In the genomic region with DNA sequence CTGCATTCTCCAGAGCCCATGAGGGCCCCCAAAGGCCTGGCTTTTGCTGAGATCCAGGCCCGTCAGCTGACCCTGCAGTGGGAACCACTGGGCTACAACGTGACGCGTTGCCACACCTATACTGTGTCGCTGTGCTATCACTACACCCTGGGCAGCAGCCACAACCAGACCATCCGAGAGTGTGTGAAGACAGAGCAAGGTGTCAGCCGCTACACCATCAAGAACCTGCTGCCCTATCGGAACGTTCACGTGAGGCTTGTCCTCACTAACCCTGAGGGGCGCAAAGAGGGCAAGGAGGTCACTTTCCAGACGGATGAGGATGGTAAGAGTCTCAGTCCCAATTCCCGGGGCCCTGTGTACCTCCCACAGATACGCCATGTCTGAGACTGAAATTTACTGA, we compare ENCODE assay signal across 17 cellular contexts. TPM values are rescaled to one million over a fixed set of nuclear protein-coding genes. Genes with fewer than 3 reads are reported as not detected.
DNase-seq lines count a peak whose midpoint lies in the region; ATAC-seq and TF ChIP-seq lines count a peak whose summit lies in the region.
"Had no signal": no experiment of that assay in that cellular context is flagged by ENCODE, and none has a peak within 500 bp of the region (broad histone marks: within the 10 kb centered on the region; RNA-seq: fewer than 3 reads in every experiment).

No MANE protein-coding gene starts in this region.

- H3K4me1 ChIP-seq in sigmoid colon = peaks cover 0 to 18% (median 10%) of the 10 kb centered on the region in 4 donors
- H3K4me1 ChIP-seq: BE2C had no signal

- no peaks in the 10 kb centered on the region for H3K9me3 ChIP-seq in sigmoid colon
- H3K9me3 ChIP-seq: BE2C, HAP-1 had no signal

- no peak for TF ChIP-seq POLR2A in sigmoid colon (IDR thresholded peaks at IDR 0.05)

- 92 to 94% methylated on average over 14 of the region's 14 CpGs for WGBS in sigmoid colon, 2 donors

- no peaks in the 10 kb centered on the region for H3K9me3 Mint-ChIP-seq in activated naive CD4-positive, alpha-beta T cell treated with anti-CD3 and anti-CD28 coated beads, Interleukin-2, amount 10 ng/mL, durations not matched to agents 7 days and 5 days
- no peaks in the 10 kb centered on the region for H3K9me3 Mint-ChIP-seq in activated naive CD4-positive, alpha-beta T cell treated with anti-CD3 and anti-CD28 coated beads for 36 hours
- peaks cover 3% of the 10 kb centered on the region for H3K9me3 Mint-ChIP-seq in chondrocyte (ENCODE audit: low read depth)
- H3K9me3 Mint-ChIP-seq: CD4-positive, CD25-positive, alpha-beta regulatory T cell; CD8-positive, alpha-beta memory T cell had no signal

- no peaks in the 10 kb centered on the region for H3K4me1 Mint-ChIP-seq in activated naive CD4-positive, alpha-beta T cell treated with anti-CD3 and anti-CD28 coated beads, Interleukin-2, amount 10 ng/mL, durations not matched to agents 7 days and 5 days
- no peaks in the 10 kb centered on the region for H3K4me1 Mint-ChIP-seq in activated naive CD4-positive, alpha-beta T cell treated with anti-CD3 and anti-CD28 coated beads for 36 hours (ENCODE audit: low read depth)
- H3K4me1 Mint-ChIP-seq in chondrocyte (ENCODE audit: low read depth) = peaks cover 20% of the 10 kb centered on the region
- H3K4me1 Mint-ChIP-seq: CD4-positive, CD25-positive, alpha-beta regulatory T cell; CD8-positive, alpha-beta memory T cell; IgD-negative memory B cell had no signal

- no peak for TF ChIP-seq EP300 in sigmoid colon (IDR thresholded peaks at IDR 0.05)

- H3K4me3 ChIP-seq in sigmoid colon = no peak overlapping the region
- H3K4me3 ChIP-seq: HAP-1 had no signal

- H3K27ac ChIP-seq in sigmoid colon = no peak overlapping the region

- TF ChIP-seq CTCF in chondrocyte (IDR thresholded peaks at IDR 0.05) = no peak
- no peak for TF ChIP-seq CTCF in sigmoid colon (IDR thresholded peaks at IDR 0.05)

- no peak overlapping the region for H3K4me3 Mint-ChIP-seq in activated naive CD4-positive, alpha-beta T cell treated with anti-CD3 and anti-CD28 coated beads, Interleukin-2, amount 10 ng/mL, durations not matched to agents 7 days and 5 days
- no peak overlapping the region for H3K4me3 Mint-ChIP-seq in activated naive CD4-positive, alpha-beta T cell treated with anti-CD3 and anti-CD28 coated beads for 36 hours
- no peak overlapping the region for H3K4me3 Mint-ChIP-seq in chondrocyte (ENCODE audit: unreplicated experiment)
- H3K4me3 Mint-ChIP-seq: CD4-positive, CD25-positive, alpha-beta regulatory T cell; IgD-negative memory B cell had no signal

- peaks cover 0 to 27% (median 0%) of the 10 kb centered on the region in 4 donors for H3K36me3 ChIP-seq in sigmoid colon
- H3K36me3 ChIP-seq: BE2C had no signal

- intact Hi-C loops in activated naive CD4-positive, alpha-beta T cell treated with anti-CD3 and anti-CD28 coated beads for 36 hours (cut with micrococcal nuclease) = no loop called here
- intact Hi-C loops in sigmoid colon (cut with DNase I) = no loop called here

- H3K27me3 Mint-ChIP-seq in activated naive CD4-positive, alpha-beta T cell treated with anti-CD3 and anti-CD28 coated beads, Interleukin-2, amount 10 ng/mL, durations not matched to agents 7 days and 5 days = peaks cover 38% of the 10 kb centered on the region
- H3K27me3 Mint-ChIP-seq in activated naive CD4-positive, alpha-beta T cell treated with anti-CD3 and anti-CD28 coated beads for 36 hours (ENCODE audit: low read depth) = peaks cover 20% of the 10 kb centered on the region
- H3K27me3 Mint-ChIP-seq in chondrocyte (ENCODE audit: low read depth) = no peaks in the 10 kb centered on the region
- H3K27me3 Mint-ChIP-seq: CD4-positive, CD25-positive, alpha-beta regulatory T cell had no signal

- peak overlapping the region; percentile 44 for H3K27ac Mint-ChIP-seq in activated naive CD4-positive, alpha-beta T cell treated with anti-CD3 and anti-CD28 coated beads, Interleukin-2, amount 10 ng/mL, durations not matched to agents 7 days and 5 days
- H3K27ac Mint-ChIP-seq in activated naive CD4-positive, alpha-beta T cell treated with anti-CD3 and anti-CD28 coated beads for 36 hours = no peak overlapping the region
- H3K27ac Mint-ChIP-seq in chondrocyte (ENCODE audit: unreplicated experiment) = no peak overlapping the region
- H3K27ac Mint-ChIP-seq: CD4-positive, CD25-positive, alpha-beta regulatory T cell; CD8-positive, alpha-beta memory T cell; IgD-negative memory B cell had no signal

- DNase-seq in activated naive CD4-positive, alpha-beta T cell treated with anti-CD3 and anti-CD28 coated beads, Interleukin-2, amount 10 ng/mL, durations not matched to agents 7 days and 5 days = no peak
- no peak for DNase-seq in activated naive CD4-positive, alpha-beta T cell treated with anti-CD3 and anti-CD28 coated beads for 36 hours
- DNase-seq in chondrocyte (ENCODE audit: low spot score) = peak; percentile 49
- peak; percentile 55 for DNase-seq in mesenteric fat pad (ENCODE audit: low spot score)
- DNase-seq in sigmoid colon = peak; percentile 20
- no peak for DNase-seq in DMS79 treated with DMSO at 0.1 percent for 48 hours (lab: John Stamatoyannopoulos, UW)
- DNase-seq: BE2C; C1 segment of cervical spinal cord; CD4-positive, CD25-positive, alpha-beta regulatory T cell; CD8-positive, alpha-beta memory T cell; COR-L47; DMS 273 treated with DMSO at 0.1 percent for 48 hours; DMS53 had no signal

- H3K36me3 Mint-ChIP-seq in activated naive CD4-positive, alpha-beta T cell treated with anti-CD3 and anti-CD28 coated beads, Interleukin-2, amount 10 ng/mL, durations not matched to agents 7 days and 5 days = no peaks in the 10 kb centered on the region
- H3K36me3 Mint-ChIP-seq in activated naive CD4-positive, alpha-beta T cell treated with anti-CD3 and anti-CD28 coated beads for 36 hours (ENCODE audit: low read depth) = no peaks in the 10 kb centered on the region
- H3K36me3 Mint-ChIP-seq in chondrocyte (ENCODE audit: low read depth) = peaks cover 9% of the 10 kb centered on the region
- H3K36me3 Mint-ChIP-seq: CD4-positive, CD25-positive, alpha-beta regulatory T cell; CD8-positive, alpha-beta memory T cell had no signal

- no peak for ATAC-seq in activated CD4-positive, CD25-positive, alpha-beta regulatory T cell treated with anti-CD3 and anti-CD28 coated beads, Interleukin-2, amount 50 U/mL, for 24 hours
- ATAC-seq: HepG2 had no signal

- CTCF ChIA-PET in activated naive CD4-positive, alpha-beta T cell treated with anti-CD3 and anti-CD28 coated beads, Interleukin-2, amount 10 ng/mL, durations not matched to agents 7 days and 5 days (lab: Charles Lee) = no interaction called here
- CTCF ChIA-PET in activated naive CD4-positive, alpha-beta T cell treated with anti-CD3 and anti-CD28 coated beads for 36 hours (lab: Charles Lee) = no interaction called here

- H3K27me3 ChIP-seq in sigmoid colon = no peaks in the 10 kb centered on the region
- H3K27me3 ChIP-seq: BE2C had no signal

RNA-seq across cellular contexts. Expression of a gene that starts 39.1 kb away (rescaled TPM):
- total RNA-seq in activated naive CD4-positive, alpha-beta T cell treated with anti-CD3 and anti-CD28 coated beads for 36 hours = under 1 TPM; 0.15 to 0.38 TPM
- total RNA-seq in chondrocyte (12.6 to 20.7 TPM (median 14.8 TPM) in 3 replicates), mesenteric fat pad (17.2 TPM), sigmoid colon (10 to 100 TPM in 3 of 4 donors, 1 to 10 TPM in 1; 8.2 to 35.7 (median 25.1) TPM)
- polyA plus RNA-seq in sigmoid colon = 1 to 10 TPM in 2 of 3 donors, under 1 TPM in 1; 0.92 to 7.9 (median 1.8) TPM
- total RNA-seq: CD4-positive, CD25-positive, alpha-beta regulatory T cell had no signal
- polyA plus RNA-seq: CD4-positive, CD25-positive, alpha-beta regulatory T cell; IgD-negative memory B cell had no signal

RNA-seq across cellular contexts. Expression of a gene that starts 44.7 kb away (rescaled TPM):
- total RNA-seq in activated naive CD4-positive, alpha-beta T cell treated with anti-CD3 and anti-CD28 coated beads for 36 hours = 10 to 100 TPM; 35.7 to 36.3 TPM
- total RNA-seq in chondrocyte (15.2 to 24.5 TPM (median 15.6 TPM) in 3 replicates), mesenteric fat pad (57.4 TPM), sigmoid colon (10 to 100 TPM in 3 of 4 donors, 1 to 10 TPM in 1; 9.2 to 26.6 (median 18.5) TPM)
- polyA plus RNA-seq in sigmoid colon = 10 to 100 TPM; 10.4 to 17.7 (median 12.6) TPM

Comparison
In these comparisons a context has a peak if more than half of its experiments do, and no peak if none do; other contexts are left out.
1. DNase-seq: peak in chondrocyte (single experiment), mesenteric fat pad (single experiment) and sigmoid colon (single experiment); none in activated naive CD4-positive, alpha-beta T cell treated with anti-CD3 and anti-CD28 coated beads, Interleukin-2, amount 10 ng/mL, durations not matched to agents 7 days and 5 days (single experiment), activated naive CD4-positive, alpha-beta T cell treated with anti-CD3 and anti-CD28 coated beads for 36 hours (single experiment) and DMS79 treated with DMSO at 0.1 percent for 48 hours (single experiment).